ENCODE assay signal across 16 cellular contexts in genomic region chr6:132270745-132271414, GRCh38.
DNase-seq lines count a peak whose midpoint lies in the region; ATAC-seq, FAIRE-seq and TF ChIP-seq lines count a peak whose summit lies in the region.
"Had no signal": no experiment of that assay in that cellular context is flagged by ENCODE, and none has a peak within 500 bp of the region (broad histone marks: within the 10 kb centered on the region; RNA-seq: fewer than 3 reads in every experiment).

No MANE protein-coding gene starts in this region.

- H3K4me1 Mint-ChIP-seq in activated CD4-positive, alpha-beta T cell treated with anti-CD3 and anti-CD28 coated beads, Interleukin-2, amount 10 ng/mL, durations not matched to agents 24 days and 14 days, result no peaks in the 10 kb centered on the region

- peaks cover 0 to 9% of the 10 kb centered on the region in 2 donors for H3K4me1 ChIP-seq in thyroid gland

- H3K36me3 Mint-ChIP-seq in activated CD4-positive, alpha-beta T cell treated with anti-CD3 and anti-CD28 coated beads, Interleukin-2, amount 10 ng/mL, durations not matched to agents 24 days and 14 days (ENCODE audit: low read depth), result no peaks in the 10 kb centered on the region

- H3K4me3 ChIP-seq in foreskin fibroblast (ENCODE audit: low read depth in 1 of 2, low read length in 2 of 2), result no peak overlapping the region
- H3K4me3 ChIP-seq in thyroid gland (replicated peaks in 1 of 3), result no peak overlapping the region
- H3K4me3 ChIP-seq: smooth muscle cell, suprapubic skin had no signal

- H3K27ac Mint-ChIP-seq in activated CD4-positive, alpha-beta T cell treated with anti-CD3 and anti-CD28 coated beads, Interleukin-2, amount 10 ng/mL, durations not matched to agents 24 days and 14 days, result no peak overlapping the region

- peak; percentile 27 for DNase-seq in activated CD4-positive, alpha-beta T cell treated with anti-CD3 and anti-CD28 coated beads, Interleukin-2, amount 10 ng/mL, durations not matched to agents 24 days and 14 days
- DNase-seq in activated CD4-positive, alpha-beta T cell treated with anti-CD3 and anti-CD28 coated beads, Interleukin-2, amount 50 U/mL, for 1 hour, result no peak
- DNase-seq in NCI-H748 treated with DMSO at 0.1 percent for 48 hours (lab: John Stamatoyannopoulos, UW) (peak; percentile 43), foreskin fibroblast (peak; percentile 6 to 15), thyroid gland (peak; percentile 30 to 51), HTR-8/SVneo (ENCODE audit: insufficient read length, low spot score) (no peak), amygdala (lab: John Stamatoyannopoulos, UW) (no peak)
- DNase-seq: 8988T, erythroblast, hippocampal formation, NCI-H2171 had no signal

- 28 to 37% methylated on average over 4 of the region's 4 CpGs for WGBS in thyroid gland, 2 donors

- no peak overlapping the region for H3K4me3 Mint-ChIP-seq in activated CD4-positive, alpha-beta T cell treated with anti-CD3 and anti-CD28 coated beads, Interleukin-2, amount 10 ng/mL, durations not matched to agents 24 days and 14 days

- no peak for FAIRE-seq in HTR-8/SVneo (lab: Jason Lieb, UNC)

- H3K36me3 ChIP-seq in thyroid gland, result no peaks in the 10 kb centered on the region
- H3K36me3 ChIP-seq: suprapubic skin had no signal

- peak overlapping the region in 1 of 3 donors; percentile 15 for H3K27ac ChIP-seq in thyroid gland
- H3K27ac ChIP-seq: KMS-11, suprapubic skin had no signal

- no peaks in the 10 kb centered on the region for H3K9me3 ChIP-seq in thyroid gland
- H3K9me3 ChIP-seq: suprapubic skin had no signal

- no peaks in the 10 kb centered on the region for H3K27me3 ChIP-seq in thyroid gland

- peaks cover 4% of the 10 kb centered on the region for H3K27me3 Mint-ChIP-seq in activated CD4-positive, alpha-beta T cell treated with anti-CD3 and anti-CD28 coated beads, Interleukin-2, amount 10 ng/mL, durations not matched to agents 24 days and 14 days

- TF ChIP-seq POLR2A in thyroid gland (IDR thresholded peaks at IDR 0.05), result no peak

- intact Hi-C loops in activated CD4-positive, alpha-beta T cell treated with anti-CD3 and anti-CD28 coated beads, Interleukin-2, amount 10 ng/mL, durations not matched to agents 24 days and 14 days (cut with micrococcal nuclease), result no loop called here
- intact Hi-C loops in thyroid gland (cut with DNase I), result no loop called here

- ATAC-seq in HG03280 (IDR thresholded peaks at IDR 0.05; ENCODE audit: unreplicated experiment), result no peak
- ATAC-seq: Panc1 had no signal

- H3K9me3 Mint-ChIP-seq in activated CD4-positive, alpha-beta T cell treated with anti-CD3 and anti-CD28 coated beads, Interleukin-2, amount 10 ng/mL, durations not matched to agents 24 days and 14 days, result no peaks in the 10 kb centered on the region

- no peak for TF ChIP-seq CTCF in foreskin fibroblast (IDR thresholded peaks at IDR 0.05; ENCODE audit: low read depth, low read length)
- no peak for TF ChIP-seq CTCF in thyroid gland (IDR thresholded peaks at IDR 0.05)

Comparison
In these comparisons a context has a peak if more than half of its experiments do, and no peak if none do; other contexts are left out.
1. DNase-seq: peak in activated CD4-positive, alpha-beta T cell treated with anti-CD3 and anti-CD28 coated beads, Interleukin-2, amount 10 ng/mL, durations not matched to agents 24 days and 14 days (single experiment), NCI-H748 treated with DMSO at 0.1 percent for 48 hours (single experiment), foreskin fibroblast (2 of 2) and thyroid gland (2 of 2); none in activated CD4-positive, alpha-beta T cell treated with anti-CD3 and anti-CD28 coated beads, Interleukin-2, amount 50 U/mL, for 1 hour (single experiment), HTR-8/SVneo (single experiment) and amygdala (0 of 56).